17 cellular contexts compared by ENCODE assay signal in genomic region chr17:50358177-50358576, GRCh38. TPM values are rescaled to one million over a fixed set of nuclear protein-coding genes. Genes with fewer than 3 reads are reported as not detected.
DNase-seq lines count a peak whose midpoint lies in the region; ATAC-seq and TF ChIP-seq lines count a peak whose summit lies in the region.
"Had no signal": no experiment of that assay in that cellular context is flagged by ENCODE, and none has a peak within 500 bp of the region (broad histone marks: within the 10 kb centered on the region; RNA-seq: fewer than 3 reads in every experiment).

No MANE protein-coding gene starts in this region.

- no peaks in the 10 kb centered on the region for H3K9me3 ChIP-seq in osteoblast (ENCODE audit: low read depth, low read length)
- no peaks in the 10 kb centered on the region for H3K9me3 ChIP-seq in suprapubic skin
- H3K9me3 ChIP-seq: A549, BLaER1 had no signal

- CTCF ChIA-PET in activated CD8-positive, alpha-beta memory T cell treated with anti-CD3 and anti-CD28 coated beads, Interleukin-2, amount 10 ng/mL, durations not matched to agents 7 days and 5 days (lab: Charles Lee), result interaction anchor here (2.6 to 5.9 kb wide), 2 partner anchors 14 to 40 kb away, joined by 7 to 64 read pairs; partner anchors contain the start of genes EME1, LRRC59 and MRPL27
- CTCF ChIA-PET in RWPE1 (lab: Yijun Ruan, JAX), result no interaction called here

- WGBS in suprapubic skin, result 96% methylated on average over 15 of the region's 17 CpGs

- H3K36me3 Mint-ChIP-seq in activated CD8-positive, alpha-beta memory T cell treated with anti-CD3 and anti-CD28 coated beads, Interleukin-2, amount 10 ng/mL, durations not matched to agents 7 days and 5 days, result peaks cover 8% of the 10 kb centered on the region

- peak; percentile 33 for DNase-seq in activated CD8-positive, alpha-beta memory T cell treated with anti-CD3 and anti-CD28 coated beads, Interleukin-2, amount 10 ng/mL, durations not matched to agents 7 days and 5 days
- DNase-seq in activated CD8-positive, alpha-beta memory T cell treated with anti-CD3 and anti-CD28 coated beads for 24 hours, result no peak
- no peak for DNase-seq in RWPE1 (ENCODE audit: low spot score)
- DNase-seq in osteoblast (ENCODE audit: insufficient read length, low spot score, missing footprints), result peak; percentile 35
- peak; percentile 40 to 73 for DNase-seq in suprapubic skin (ENCODE audit: low spot score in 2 of 2)
- DNase-seq in CD1c-positive myeloid dendritic cell (ENCODE audit: extremely low spot score), result no peak
- DNase-seq: Calu3, DMS79 treated with DMSO at 0.1 percent for 48 hours, GF-D8, H9 had no signal

- H3K27me3 Mint-ChIP-seq in activated CD8-positive, alpha-beta memory T cell treated with anti-CD3 and anti-CD28 coated beads, Interleukin-2, amount 10 ng/mL, durations not matched to agents 7 days and 5 days, result no peaks in the 10 kb centered on the region

- H4K20me1 ChIP-seq in osteoblast (ENCODE audit: insufficient read depth, low read length), result peaks cover 37% of the 10 kb centered on the region

- no peak for TF ChIP-seq POLR2A in suprapubic skin (IDR thresholded peaks at IDR 0.05)

- TF ChIP-seq CTCF in RWPE1 (conservative IDR thresholded peaks at IDR 0.05; ENCODE audit: low read depth) (no peak), osteoblast (IDR thresholded peaks at IDR 0.05; ENCODE audit: extremely low read depth, low read depth, low read length) (no peak), suprapubic skin (IDR thresholded peaks at IDR 0.05) (no peak)

- H3K4me3 ChIP-seq in osteoblast (ENCODE audit: insufficient read depth, low read length), result no peak overlapping the region
- H3K4me3 ChIP-seq in suprapubic skin, result no peak overlapping the region
- H3K4me3 ChIP-seq: A549, BLaER1, GM12878 had no signal

- TF ChIP-seq EP300 in suprapubic skin (IDR thresholded peaks at IDR 0.05), result no peak

- H2AFZ ChIP-seq in osteoblast (ENCODE audit: low read length), result no peak overlapping the region

- H3K27ac Mint-ChIP-seq in activated CD8-positive, alpha-beta memory T cell treated with anti-CD3 and anti-CD28 coated beads, Interleukin-2, amount 10 ng/mL, durations not matched to agents 7 days and 5 days, result no peak overlapping the region
- H3K27ac Mint-ChIP-seq: CD8-positive, alpha-beta T cell had no signal

- POLR2A ChIA-PET in RWPE1 (lab: Yijun Ruan, JAX; ENCODE audit: low non-redundant PET), result no interaction called here

- H3K9me3 Mint-ChIP-seq in activated CD8-positive, alpha-beta memory T cell treated with anti-CD3 and anti-CD28 coated beads, Interleukin-2, amount 10 ng/mL, durations not matched to agents 7 days and 5 days (ENCODE audit: low read depth), result no peaks in the 10 kb centered on the region
- H3K9me3 Mint-ChIP-seq: CD14-positive monocyte; CD8-positive, alpha-beta T cell; H9 had no signal

- H3K4me1 Mint-ChIP-seq in activated CD8-positive, alpha-beta memory T cell treated with anti-CD3 and anti-CD28 coated beads, Interleukin-2, amount 10 ng/mL, durations not matched to agents 7 days and 5 days, result peaks cover 18% of the 10 kb centered on the region

- no peak overlapping the region for H3K4me3 Mint-ChIP-seq in activated CD8-positive, alpha-beta memory T cell treated with anti-CD3 and anti-CD28 coated beads, Interleukin-2, amount 10 ng/mL, durations not matched to agents 7 days and 5 days
- H3K4me3 Mint-ChIP-seq: CD14-positive monocyte; CD8-positive, alpha-beta T cell; H9 had no signal

- H3K4me2 ChIP-seq in osteoblast (ENCODE audit: insufficient read depth, low read length), result no peak overlapping the region
- H3K4me2 ChIP-seq: A549, BLaER1 had no signal

- ATAC-seq in activated CD8-positive, alpha-beta memory T cell treated with anti-CD3 and anti-CD28 coated beads, Interleukin-2, amount 10 ng/mL, durations not matched to agents 7 days and 5 days, result no peak
- ATAC-seq in GM18861 (IDR thresholded peaks at IDR 0.05; ENCODE audit: unreplicated experiment), result no peak
- ATAC-seq: A549; CD8-positive, alpha-beta T cell; GM12878 had no signal

- peaks cover 4% of the 10 kb centered on the region for H3K79me2 ChIP-seq in osteoblast (ENCODE audit: insufficient read depth, low read length)

- H3K4me1 ChIP-seq in osteoblast (ENCODE audit: insufficient read depth, low read length) (peaks cover 6% of the 10 kb centered on the region), suprapubic skin (peaks cover 5% of the 10 kb centered on the region)

- H3K27me3 ChIP-seq in osteoblast (ENCODE audit: insufficient read depth, low read length) (no peaks in the 10 kb centered on the region), suprapubic skin (no peaks in the 10 kb centered on the region)
- H3K27me3 ChIP-seq: BLaER1 had no signal

- H3K36me3 ChIP-seq in osteoblast (ENCODE audit: insufficient read depth, low read length) (peaks cover 75% of the 10 kb centered on the region), suprapubic skin (peaks cover 77% of the 10 kb centered on the region)

- peak overlapping the region; percentile 50 for H3K27ac ChIP-seq in RWPE1
- no peak overlapping the region for H3K27ac ChIP-seq in osteoblast (ENCODE audit: low read depth, low read length)
- no peak overlapping the region for H3K27ac ChIP-seq in suprapubic skin
- H3K27ac ChIP-seq: 22Rv1, A549, BLaER1 had no signal

RNA-seq across cellular contexts. Expression of gene XYLT2, which starts 12.3 kb away (rescaled TPM):
- total RNA-seq in activated CD8-positive, alpha-beta memory T cell treated with anti-CD3 and anti-CD28 coated beads, Interleukin-2, amount 10 ng/mL, durations not matched to agents 7 days and 5 days, result 10 to 100 TPM; 33.1 to 38.2 TPM
- total RNA-seq in osteoblast, result 40.5 and 46.6 TPM in 2 replicates
- 10 to 100 TPM; 36.9 to 61.3 (median 45.5) TPM for total RNA-seq in suprapubic skin

RNA-seq across cellular contexts. Expression of gene MRPL27, which starts 14.8 kb away (rescaled TPM):
- 10 to 100 TPM; 65.7 to 81.8 TPM for total RNA-seq in activated CD8-positive, alpha-beta memory T cell treated with anti-CD3 and anti-CD28 coated beads, Interleukin-2, amount 10 ng/mL, durations not matched to agents 7 days and 5 days
- total RNA-seq in osteoblast, result 54.2 and 55.7 TPM in 2 replicates
- 10 to 100 TPM; 60.3 to 87.7 (median 65.3) TPM for total RNA-seq in suprapubic skin

RNA-seq across cellular contexts. Expression of gene EME1, which starts 14.9 kb away (rescaled TPM):
- total RNA-seq in activated CD8-positive, alpha-beta memory T cell treated with anti-CD3 and anti-CD28 coated beads, Interleukin-2, amount 10 ng/mL, durations not matched to agents 7 days and 5 days, result 10 to 100 TPM; 34.0 to 40.8 TPM
- total RNA-seq in osteoblast (0.59 and 0.72 TPM in 2 replicates), suprapubic skin (1 to 10 TPM in 2 of 4 donors, under 1 TPM in 2; 0.39 to 2.5 (median 0.98) TPM)

RNA-seq across cellular contexts. Expression of gene LRRC59, which starts 39.1 kb away (rescaled TPM):
- total RNA-seq in activated CD8-positive, alpha-beta memory T cell treated with anti-CD3 and anti-CD28 coated beads, Interleukin-2, amount 10 ng/mL, durations not matched to agents 7 days and 5 days, result 10 to 100 TPM; 71.5 to 82.6 TPM
- 121 and 125 TPM in 2 replicates for total RNA-seq in osteoblast
- total RNA-seq in suprapubic skin, result 10 to 100 TPM; 16.5 to 58.0 (median 39.0) TPM

Comparison
In these comparisons a context has a peak if more than half of its experiments do, and no peak if none do; other contexts are left out.
1. DNase-seq: peak in activated CD8-positive, alpha-beta memory T cell treated with anti-CD3 and anti-CD28 coated beads, Interleukin-2, amount 10 ng/mL, durations not matched to agents 7 days and 5 days (single experiment), osteoblast (single experiment) and suprapubic skin (2 of 2); none in activated CD8-positive, alpha-beta memory T cell treated with anti-CD3 and anti-CD28 coated beads for 24 hours (single experiment), RWPE1 (single experiment) and CD1c-positive myeloid dendritic cell (single experiment).
2. RNA of gene EME1, which starts 14.9 kb away (total RNA-seq): 34.0 to 40.8 TPM in activated CD8-positive, alpha-beta memory T cell treated with anti-CD3 and anti-CD28 coated beads, Interleukin-2, amount 10 ng/mL, durations not matched to agents 7 days and 5 days; 0.39 to 2.5 TPM in suprapubic skin and 0.59 to 0.72 TPM in osteoblast; every median in the first group is over 10 times any median in the second.